9 cellular contexts compared by ENCODE assay signal in genomic region chr19:46639356-46640061, GRCh38. TPM values are rescaled to one million over a fixed set of nuclear protein-coding genes. Genes with fewer than 3 reads are reported as not detected.
A peak's percentile ranks its signal among the peaks of the same experiment; 100 is the strongest.
DNase-seq lines count a peak whose midpoint lies in the region; ATAC-seq, FAIRE-seq and TF ChIP-seq lines count a peak whose summit lies in the region.
"Had no signal": no experiment of that assay in that cellular context is flagged by ENCODE, and none has a peak within 500 bp of the region (broad histone marks: within the 10 kb centered on the region; RNA-seq: fewer than 3 reads in every experiment).

No MANE protein-coding gene starts in this region.

- no peaks in the 10 kb centered on the region for H4K20me1 ChIP-seq in neural progenitor cell (ENCODE audit: low read depth)

- H3K36me3 ChIP-seq in neural progenitor cell, result no peaks in the 10 kb centered on the region

- no peak overlapping the region for H3K27ac ChIP-seq in neural progenitor cell

- peak; percentile 88 for FAIRE-seq in GM12891 (lab: Jason Lieb, UNC)

- no peak overlapping the region for H3K9ac ChIP-seq in neural progenitor cell

- H3K9me3 ChIP-seq in neural progenitor cell (ENCODE audit: low read depth), result no peaks in the 10 kb centered on the region

- POLR2A ChIA-PET in AG04449 (lab: Yijun Ruan, JAX), result no interaction called here

- H3K79me2 ChIP-seq in neural progenitor cell (ENCODE audit: low read depth), result no peaks in the 10 kb centered on the region

- peaks cover 27% of the 10 kb centered on the region for H3K27me3 Mint-ChIP-seq in neural progenitor cell (ENCODE audit: insufficient read depth, low read depth)

- DNase-seq in AG04449 (ENCODE audit: low read depth, low spot score) (no peak), GM12891 (ENCODE audit: insufficient read length, low spot score) (no peak), SK-MEL-5 (ENCODE audit: low read depth, low spot score) (peak; percentile 46), fibroblast of gingiva (ENCODE audit: low read depth) (peak; percentile 41), neural progenitor cell (ENCODE audit: low spot score) (peak; percentile 86), NCI-H2107 (lab: John Stamatoyannopoulos, UW) (no peak)
- no peak for DNase-seq in stimulated activated CD4-positive, alpha-beta T cell treated with anti-CD3 and anti-CD28 coated beads, Interleukin-4, amount 100 ng/mL, for 1 hour

- H3K4me1 ChIP-seq in neural progenitor cell, result peaks cover 11% of the 10 kb centered on the region

- peaks cover 9% of the 10 kb centered on the region for H3K4me1 Mint-ChIP-seq in neural progenitor cell

- no peak for TF ChIP-seq POLR2A in GM12891 (IDR thresholded peaks at IDR 0.05; ENCODE audit: low read depth, low read length)

- no peak for ATAC-seq in GM19455 (IDR thresholded peaks at IDR 0.05; ENCODE audit: unreplicated experiment)

- H3K36me3 Mint-ChIP-seq in neural progenitor cell, result no peaks in the 10 kb centered on the region

- TF ChIP-seq CTCF in AG04449 (IDR thresholded peaks at IDR 0.05; ENCODE audit: insufficient read depth, low read length, missing control alignments), result no peak
- no peak for TF ChIP-seq CTCF in neural progenitor cell (IDR thresholded peaks at IDR 0.05)

- CTCF ChIA-PET in AG04449 (lab: Yijun Ruan, JAX), result interaction anchor here (0.7 to 1.5 kb wide), 7 partner anchors 13 to 82 kb away, joined by 3 to 4 read pairs (median 3); no protein-coding TSS in a partner anchor

- peak overlapping the region; percentile 59 for H3K4me3 ChIP-seq in AG04449 (ENCODE audit: low read depth, low read length)
- peak overlapping the region; percentile 55 for H3K4me3 ChIP-seq in neural progenitor cell

- H3K4me2 ChIP-seq in neural progenitor cell, result peak overlapping the region; percentile 82

- in situ Hi-C loops in SK-MEL-5 (cut with HindIII; ENCODE audit: low pct_unique_long_range_greater_than_20kb, low sequenced_read_pairs), result no loop called here

- no peak overlapping the region for H3K4me3 Mint-ChIP-seq in neural progenitor cell

- H3K27me3 ChIP-seq in neural progenitor cell, result peaks cover 89% of the 10 kb centered on the region

- peak overlapping the region; percentile 71 for H2AFZ ChIP-seq in neural progenitor cell (replicated peaks)

- no peak overlapping the region for H3K27ac Mint-ChIP-seq in neural progenitor cell

- H3K9me3 Mint-ChIP-seq in neural progenitor cell, result peaks cover 3% of the 10 kb centered on the region

- peaks cover 20% of the 10 kb centered on the region for H3F3A ChIP-seq in neural progenitor cell (ENCODE audit: low read depth)

TF ChIP-seq in GM12891, 5 proteins besides CTCF, POLR2A, EP300 and RAD21:
- TF ChIP-seq PAX5 (IDR thresholded peaks at IDR 0.05; ENCODE audit: insufficient read depth, low read length, severe bottlenecking) (no peak), TAF1 (IDR thresholded peaks at IDR 0.05; ENCODE audit: low read depth, low read length) (no peak), SPI1 (IDR thresholded peaks at IDR 0.05; ENCODE audit: low read depth, low read length) (no peak), POU2F2 (IDR thresholded peaks at IDR 0.05; ENCODE audit: low read depth, low read length) (no peak), POLR2AphosphoS5 (IDR thresholded peaks at IDR 0.05; ENCODE audit: low read depth, low read length) (no peak)

RNA-seq across cellular contexts. Expression of gene GNG8, which starts 3.5 kb away (rescaled TPM):
- polyA plus RNA-seq in GM12891 (2012; ENCODE audit: low read depth, missing spikeins), result 3.2 TPM
- not detected in 2 replicates for total RNA-seq in SK-MEL-5 (2014; rRNA removed; shearing (Covaris generic))
- polyA plus RNA-seq in SK-MEL-5 (2015; cell fraction: cytosol; rRNA removed), result not detected in 2 replicates
- not detected in 2 replicates for polyA plus RNA-seq in SK-MEL-5 (2015; cell fraction: nucleus; rRNA removed)
- not detected in 2 replicates for total RNA-seq in neural progenitor cell (ENCODE audit: low replicate concordance)
- total RNA-seq: pulmonary artery endothelial cell had no signal

RNA-seq across cellular contexts. Expression of gene PTGIR, which starts 14.6 kb away (rescaled TPM):
- 12.3 TPM for polyA plus RNA-seq in GM12891 (2012; ENCODE audit: low read depth, missing spikeins)
- not detected in 2 replicates for total RNA-seq in SK-MEL-5 (2014; rRNA removed; shearing (Covaris generic))
- polyA plus RNA-seq in SK-MEL-5 (2015; cell fraction: cytosol; rRNA removed), result 0.82 TPM in 1 of 2 replicates, not detected in the other
- polyA plus RNA-seq in SK-MEL-5 (2015; cell fraction: nucleus; rRNA removed), result not detected in 2 replicates
- not detected in 2 replicates for total RNA-seq in neural progenitor cell (ENCODE audit: low replicate concordance)

RNA-seq across cellular contexts. Expression of gene DACT3, which starts 21.5 kb away (rescaled TPM):
- 1.7 TPM for polyA plus RNA-seq in GM12891 (2012; ENCODE audit: low read depth, missing spikeins)
- total RNA-seq in SK-MEL-5 (2014; rRNA removed; shearing (Covaris generic)), result 3.4 and 3.8 TPM in 2 replicates
- polyA plus RNA-seq in SK-MEL-5 (2015; cell fraction: cytosol; rRNA removed), result 3.3 and 3.4 TPM in 2 replicates
- 0.91 and 1.0 TPM in 2 replicates for polyA plus RNA-seq in SK-MEL-5 (2015; cell fraction: nucleus; rRNA removed)
- total RNA-seq in neural progenitor cell (ENCODE audit: low replicate concordance), result 0.75 and 2.2 TPM in 2 replicates

RNA-seq across cellular contexts. Expression of gene CALM3, which starts 38.4 kb away (rescaled TPM):
- 361 TPM for polyA plus RNA-seq in GM12891 (2012; ENCODE audit: low read depth, missing spikeins)
- total RNA-seq in SK-MEL-5 (2014; rRNA removed; shearing (Covaris generic)), result 106 and 117 TPM in 2 replicates
- 235 and 241 TPM in 2 replicates for polyA plus RNA-seq in SK-MEL-5 (2015; cell fraction: cytosol; rRNA removed)
- polyA plus RNA-seq in SK-MEL-5 (2015; cell fraction: nucleus; rRNA removed), result 87.6 and 119 TPM in 2 replicates
- 373 and 403 TPM in 2 replicates for total RNA-seq in neural progenitor cell (ENCODE audit: low replicate concordance)

Comparison
In these comparisons a context has a peak if more than half of its experiments do, and no peak if none do; other contexts are left out.
1. DNase-seq: peak in SK-MEL-5 (single experiment), fibroblast of gingiva (single experiment) and neural progenitor cell (single experiment); none in AG04449 (single experiment), GM12891 (single experiment), NCI-H2107 (single experiment) and stimulated activated CD4-positive, alpha-beta T cell treated with anti-CD3 and anti-CD28 coated beads, Interleukin-4, amount 100 ng/mL, for 1 hour (single experiment).